Comparison of ENCODE assay signal across 8 cellular contexts in the genomic region with DNA sequence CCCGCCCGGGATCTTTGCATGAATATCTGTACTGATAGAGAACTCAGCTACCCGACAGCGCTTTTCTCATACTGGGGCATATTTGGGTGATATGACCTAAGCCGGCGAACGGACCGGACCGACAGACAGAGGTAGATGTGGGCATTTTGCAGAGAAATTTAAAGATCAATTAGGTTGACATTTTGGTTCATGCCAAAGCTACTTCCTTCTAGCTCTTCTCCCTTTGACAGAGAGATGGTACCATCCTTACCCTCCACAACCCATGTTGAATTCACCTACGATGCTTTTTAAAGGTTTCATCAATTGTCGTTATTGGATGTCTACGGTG. TPM values are rescaled to one million over a fixed set of nuclear protein-coding genes. Genes with fewer than 3 reads are reported as not detected.
DNase-seq lines count a peak whose midpoint lies in the region; ATAC-seq and TF ChIP-seq lines count a peak whose summit lies in the region.

No MANE protein-coding gene starts in this region.

- H2AFZ ChIP-seq in fibroblast of lung (ENCODE audit: low read length): peak overlapping the region; percentile 88

- no peaks in the 10 kb centered on the region for H4K20me1 ChIP-seq in fibroblast of lung (ENCODE audit: control insufficient read depth, extremely low read depth, insufficient read depth, low read length)

- H3K4me3 ChIP-seq in SJCRH30 (peak overlapping the region; percentile 85), fibroblast of lung (replicated peaks in 1 of 4; ENCODE audit: control extremely low read depth in 1 of 4, insufficient read depth in 1 of 4, low read depth in 3 of 4, low read length in 4 of 4) (peak overlapping the region; percentile 61 to 93 (median 77)), prostate gland (peak overlapping the region; percentile 72 to 74)

- peaks cover 14% of the 10 kb centered on the region for H3K79me2 ChIP-seq in fibroblast of lung (ENCODE audit: control insufficient read depth, insufficient read depth, low read length)

- no peak for TF ChIP-seq POLR2A in prostate gland (IDR thresholded peaks at IDR 0.05)

- H3K9ac ChIP-seq in ES-I3 (ENCODE audit: low read depth, low read length) (peak overlapping the region; percentile 64; the same call in 1 of the 2 replicates), fibroblast of lung (ENCODE audit: insufficient read depth, low read length) (peak overlapping the region; percentile 44)

- no peaks in the 10 kb centered on the region for H3K36me3 ChIP-seq in ES-I3 (ENCODE audit: insufficient read depth, low read length)
- 0 out of 2 replicates have a peak, but pooled peaks cover 5% of the 10 kb centered on the region for H3K36me3 ChIP-seq in SJCRH30
- H3K36me3 ChIP-seq in fibroblast of lung (ENCODE audit: control insufficient read depth, insufficient read depth, low read length): peaks cover 2% of the 10 kb centered on the region
- no peaks in the 10 kb centered on the region for H3K36me3 ChIP-seq in prostate gland

- H3K9me3 ChIP-seq in ES-I3 (ENCODE audit: control insufficient read depth, insufficient read depth, low read length): no peaks in the 10 kb centered on the region
- H3K9me3 ChIP-seq in SJCRH30 (replicated peaks): no peaks in the 10 kb centered on the region
- H3K9me3 ChIP-seq in fibroblast of lung (ENCODE audit: control insufficient read depth, insufficient read depth, low read depth, low read length): no peaks in the 10 kb centered on the region
- no peaks in the 10 kb centered on the region for H3K9me3 ChIP-seq in prostate gland

- DNase-seq in SJCRH30: no peak
- no peak for DNase-seq in fibroblast of lung (ENCODE audit: low read depth in 2 of 2)
- no peak for DNase-seq in prostate gland (ENCODE audit: low spot score)
- no peak for DNase-seq in stimulated activated naive CD4-positive, alpha-beta T cell treated with Interleukin-2 at 50 U/mL for 16 hours (lab: John Stamatoyannopoulos, UW)
- DNase-seq in NCI-H2107 (lab: John Stamatoyannopoulos, UW): no peak
- DNase-seq in NCI-H774 (lab: John Stamatoyannopoulos, UW): no peak

- TF ChIP-seq CTCF in fibroblast of lung (conservative IDR thresholded peaks at IDR 0.05 in 1 of 2, IDR thresholded peaks at IDR 0.05 in 1 of 2; ENCODE audit: low read depth in 1 of 2, low read length in 2 of 2) (no peak), prostate gland (IDR thresholded peaks at IDR 0.05) (no peak)

- WGBS in prostate gland: 3% methylated on average over 12 of the region's 12 CpGs

- peak overlapping the region; percentile 57 for H3K4me2 ChIP-seq in fibroblast of lung (ENCODE audit: extremely low read depth, insufficient read depth, low read length)

- H3K4me1 ChIP-seq in ES-I3 (ENCODE audit: insufficient read depth, low read length) (0 out of 2 replicates have a peak, but pooled peaks cover 4% of the 10 kb centered on the region), SJCRH30 (peaks cover 32% of the 10 kb centered on the region), fibroblast of lung (ENCODE audit: control insufficient read depth, extremely low read depth, insufficient read depth, low read length) (no peaks in the 10 kb centered on the region), prostate gland (replicated peaks) (peaks cover 4% of the 10 kb centered on the region)

- H3K27ac ChIP-seq in SJCRH30 (peak overlapping the region; percentile 22; the same call in 1 of the 2 replicates), fibroblast of lung (ENCODE audit: insufficient read depth, low read length) (peak overlapping the region; percentile 42), prostate gland (peak overlapping the region; percentile 29 to 52)

- intact Hi-C loops in prostate gland (cut with DNase I): no loop called here

- H3K27me3 ChIP-seq in SJCRH30 (no peaks in the 10 kb centered on the region), fibroblast of lung (ENCODE audit: control insufficient read depth, insufficient read depth, low read length) (no peaks in the 10 kb centered on the region), prostate gland (replicated peaks; ENCODE audit: insufficient read depth) (no peaks in the 10 kb centered on the region)

- no peak for ATAC-seq in HG03439 (IDR thresholded peaks at IDR 0.05; ENCODE audit: unreplicated experiment)

RNA-seq across cellular contexts. Expression of a gene that starts 0.5 kb away (rescaled TPM):
- 33.0 and 38.6 TPM in 2 replicates for total RNA-seq in SJCRH30 (2014; rRNA removed; shearing (Covaris generic))
- total RNA-seq in fibroblast of lung (13.6 and 16.8 TPM in 2 replicates), prostate gland (10 to 100 TPM; 27.6 to 29.6 TPM)
- 29.0 and 38.7 TPM in 2 replicates for polyA plus RNA-seq in fibroblast of lung
- 17.9 and 19.7 TPM in 2 replicates for polyA plus RNA-seq in fibroblast of lung (2012)
- 2.7 and 4.7 TPM in 2 replicates for polyA minus RNA-seq in fibroblast of lung (ENCODE audit: low replicate concordance)

RNA-seq across cellular contexts. Expression of a gene that starts 0.7 kb away (rescaled TPM):
- total RNA-seq in SJCRH30 (2014; rRNA removed; shearing (Covaris generic)): 13.9 and 16.4 TPM in 2 replicates
- total RNA-seq in fibroblast of lung (9.0 and 16.2 TPM in 2 replicates), prostate gland (10 to 100 TPM; 12.1 to 12.2 TPM)
- polyA plus RNA-seq in fibroblast of lung: 6.5 and 8.0 TPM in 2 replicates
- polyA plus RNA-seq in fibroblast of lung (2012): 5.8 and 7.1 TPM in 2 replicates
- polyA minus RNA-seq in fibroblast of lung (ENCODE audit: low replicate concordance): 2.7 and 5.1 TPM in 2 replicates
